In the genomic region with DNA sequence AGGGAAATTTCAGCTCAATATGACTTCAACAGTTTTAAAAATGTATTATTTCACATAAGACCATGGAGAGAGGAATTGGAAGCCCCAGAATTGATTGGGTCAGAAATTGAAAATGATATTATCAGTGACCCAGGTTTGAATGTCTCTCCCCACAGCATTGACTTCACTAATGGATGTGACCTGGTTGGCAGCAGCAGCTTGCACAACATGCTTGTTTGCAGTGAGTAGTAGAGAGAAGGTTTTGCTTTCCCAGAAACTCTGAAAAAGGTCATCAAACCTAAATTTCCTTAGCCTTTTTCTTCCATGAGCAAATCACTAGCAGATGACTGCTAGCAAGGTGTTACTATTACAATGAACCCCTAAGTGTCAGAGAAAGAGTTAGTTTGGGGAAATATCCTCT, we compare ENCODE assay signal across 7 cellular contexts. TPM values are rescaled to one million over a fixed set of nuclear protein-coding genes. Genes with fewer than 3 reads are reported as not detected.
"Had no signal": no experiment of that assay in that cellular context is flagged by ENCODE, and none has a peak within 500 bp of the region (broad histone marks: within the 10 kb centered on the region; RNA-seq: fewer than 3 reads in every experiment).

No MANE protein-coding gene starts in this region.

RNA-seq across cellular contexts. Expression of gene SFTPA1, which starts 52.5 kb away (rescaled TPM):
- total RNA-seq: GM23248, GM23338, H1, H4, H7, H9, HFFc6 had no signal
